In genomic region chr11:33700425-33701271, GRCh38 we compare ENCODE assay signal across 8 cellular contexts. TPM values are rescaled to one million over a fixed set of nuclear protein-coding genes. Genes with fewer than 3 reads are reported as not detected.
DNase-seq lines count a peak whose midpoint lies in the region; ATAC-seq and TF ChIP-seq lines count a peak whose summit lies in the region.

A gene with protein sequence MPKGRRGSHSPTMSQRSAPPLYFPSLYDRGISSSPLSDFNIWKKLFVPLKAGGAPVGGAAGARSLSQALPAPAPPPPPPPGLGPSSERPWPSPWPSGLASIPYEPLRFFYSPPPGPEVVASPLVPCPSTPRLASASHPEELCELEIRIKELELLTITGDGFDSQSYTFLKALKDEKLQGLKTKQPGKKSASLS (minus strand): TSS chr11:33700826. CDS start chr11:33700740, 86 bp downstream.

- H2AFZ ChIP-seq in GM23338 (peak within 1 kb of the TSS; percentile 98), fibroblast of lung (ENCODE audit: low read length) (no peak within 1 kb of the TSS)

- H3K9me3 ChIP-seq in DOHH2 (ENCODE audit: control insufficient read depth, insufficient read depth, low read length) (no peaks in the 10 kb centered on the region), fibroblast of lung (ENCODE audit: control insufficient read depth, insufficient read depth, low read depth, low read length) (no peaks in the 10 kb centered on the region)
- H3K9me3 ChIP-seq in naive thymus-derived CD4-positive, alpha-beta T cell (ENCODE audit: control insufficient read depth in 2 of 3, low read length in 3 of 3) = no peaks in the 10 kb centered on the region

- no peak within 1 kb of the TSS for H3K27ac ChIP-seq in DOHH2 (ENCODE audit: low read depth, low read length)
- peak within 1 kb of the TSS; percentile 79; the same call in 1 of the 2 replicates for H3K27ac ChIP-seq in GM23338 (ENCODE audit: low read depth)
- peak within 1 kb of the TSS; percentile 80 for H3K27ac ChIP-seq in fibroblast of lung (ENCODE audit: insufficient read depth, low read length)
- H3K27ac ChIP-seq in naive thymus-derived CD4-positive, alpha-beta T cell (ENCODE audit: low read depth, low read length) = no peak within 1 kb of the TSS

- no peaks in the 10 kb centered on the region for H3K36me3 Mint-ChIP-seq in GM23338 (ENCODE audit: low read depth)
- H3K36me3 Mint-ChIP-seq in activated T-helper 17 cell treated with anti-CD3 and anti-CD28 coated beads, Interleukin-2, amount 50 U/mL, for 72 hours (ENCODE audit: low read depth) = no peaks in the 10 kb centered on the region
- H3K36me3 Mint-ChIP-seq in naive thymus-derived CD4-positive, alpha-beta T cell = no peaks in the 10 kb centered on the region
- H3K36me3 Mint-ChIP-seq in stimulated activated effector memory CD8-positive, alpha-beta T cell treated with anti-CD3 and anti-CD28 coated beads, Interleukin-12 subunit alpha, Interleukin-12 subunit beta, amount 100 ng/mL, for 72 hours = peaks cover 5% of the 10 kb centered on the region

- H3K4me1 ChIP-seq in DOHH2 (ENCODE audit: control insufficient read depth, low read length) (peaks cover 15% of the 10 kb centered on the region), GM23338 (ENCODE audit: insufficient read depth) (peaks cover 25% of the 10 kb centered on the region), fibroblast of lung (ENCODE audit: control insufficient read depth, extremely low read depth, insufficient read depth, low read length) (peaks cover 25% of the 10 kb centered on the region)
- peaks cover 9 to 13% of the 10 kb centered on the region in 2 donors for H3K4me1 ChIP-seq in naive thymus-derived CD4-positive, alpha-beta T cell (ENCODE audit: control insufficient read depth in 2 of 2, insufficient read depth in 2 of 2, low read length in 2 of 2)

- peaks cover 31% of the 10 kb centered on the region; the same call in 2 of the 3 replicates for H3K4me1 Mint-ChIP-seq in GM23338
- peaks cover 4% of the 10 kb centered on the region for H3K4me1 Mint-ChIP-seq in activated T-helper 17 cell treated with anti-CD3 and anti-CD28 coated beads, Interleukin-2, amount 50 U/mL, for 72 hours
- H3K4me1 Mint-ChIP-seq in naive thymus-derived CD4-positive, alpha-beta T cell = peaks cover 14 to 27% (median 23%) of the 10 kb centered on the region in 7 donors
- H3K4me1 Mint-ChIP-seq in stimulated activated effector memory CD8-positive, alpha-beta T cell treated with anti-CD3 and anti-CD28 coated beads, Interleukin-12 subunit alpha, Interleukin-12 subunit beta, amount 100 ng/mL, for 72 hours = peaks cover 16% of the 10 kb centered on the region

- H3K4me3 ChIP-seq in DOHH2 (ENCODE audit: low read length) (peak within 1 kb of the TSS; percentile 72), GM23338 (peak within 1 kb of the TSS; percentile 76), fibroblast of lung (replicated peaks in 1 of 4; ENCODE audit: control extremely low read depth in 1 of 4, insufficient read depth in 1 of 4, low read depth in 3 of 4, low read length in 4 of 4) (peak within 1 kb of the TSS; percentile 14 to 62 (median 40))
- peak within 1 kb of the TSS; percentile 54 for H3K4me3 ChIP-seq in naive thymus-derived CD4-positive, alpha-beta T cell (ENCODE audit: low read length)

- CTCF ChIA-PET in naive thymus-derived CD4-positive, alpha-beta T cell (lab: Charles Lee) = interaction anchor here (1.6 kb wide), 1 partner anchor 42 kb away, joined by 7 read pairs; no protein-coding TSS in a partner anchor

- H3K9me3 Mint-ChIP-seq in GM23338 = no peaks in the 10 kb centered on the region; the same call in 2 of the 3 replicates
- H3K9me3 Mint-ChIP-seq in activated T-helper 17 cell treated with anti-CD3 and anti-CD28 coated beads, Interleukin-2, amount 50 U/mL, for 72 hours = no peaks in the 10 kb centered on the region
- no peaks in the 10 kb centered on the region for H3K9me3 Mint-ChIP-seq in naive thymus-derived CD4-positive, alpha-beta T cell
- H3K9me3 Mint-ChIP-seq in stimulated activated effector memory CD8-positive, alpha-beta T cell treated with anti-CD3 and anti-CD28 coated beads, Interleukin-12 subunit alpha, Interleukin-12 subunit beta, amount 100 ng/mL, for 72 hours = no peaks in the 10 kb centered on the region

- H3K9me2 ChIP-seq in DOHH2 (replicated peaks; ENCODE audit: control insufficient read depth, low read length) (no peaks in the 10 kb centered on the region), GM23338 (ENCODE audit: insufficient read depth) (0 out of 2 replicates have a peak, but pooled peaks cover 4% of the 10 kb centered on the region)

- no peaks in the 10 kb centered on the region for H3K36me3 ChIP-seq in DOHH2 (ENCODE audit: control insufficient read depth, low read length)
- no peaks in the 10 kb centered on the region for H3K36me3 ChIP-seq in GM23338 (ENCODE audit: insufficient read depth)
- H3K36me3 ChIP-seq in fibroblast of lung (ENCODE audit: control insufficient read depth, insufficient read depth, low read length) = peaks cover 2% of the 10 kb centered on the region
- no peaks in the 10 kb centered on the region for H3K36me3 ChIP-seq in naive thymus-derived CD4-positive, alpha-beta T cell (ENCODE audit: control insufficient read depth in 2 of 3, insufficient read depth in 3 of 3, low read length in 3 of 3)

- H3K4me3 Mint-ChIP-seq in GM23338 = peak within 1 kb of the TSS; percentile 81
- H3K4me3 Mint-ChIP-seq in activated T-helper 17 cell treated with anti-CD3 and anti-CD28 coated beads, Interleukin-2, amount 50 U/mL, for 72 hours = peak within 1 kb of the TSS; percentile 85
- peak within 1 kb of the TSS; percentile 84 to 96 (median 92) for H3K4me3 Mint-ChIP-seq in naive thymus-derived CD4-positive, alpha-beta T cell
- peak within 1 kb of the TSS; percentile 76 for H3K4me3 Mint-ChIP-seq in stimulated activated effector memory CD8-positive, alpha-beta T cell treated with anti-CD3 and anti-CD28 coated beads, Interleukin-12 subunit alpha, Interleukin-12 subunit beta, amount 100 ng/mL, for 72 hours

- DNase-seq in GM23338 (ENCODE audit: low spot score) = peak; percentile 98
- peak; percentile 81 to 83 for DNase-seq in Kasumi-1 (lab: John Stamatoyannopoulos, UW)
- DNase-seq in RPMI7951 (ENCODE audit: low read depth) = peak; percentile 89
- peak; percentile 92 to 93 for DNase-seq in fibroblast of lung (ENCODE audit: low read depth in 2 of 2)
- peak; percentile 88 to 98 (median 95) for DNase-seq in naive thymus-derived CD4-positive, alpha-beta T cell
- peak; percentile 98 for DNase-seq in stimulated activated effector memory CD8-positive, alpha-beta T cell treated with anti-CD3 and anti-CD28 coated beads, Interleukin-12 subunit alpha, Interleukin-12 subunit beta, amount 100 ng/mL, for 72 hours (ENCODE audit: low spot score in 2 of 2)

- peak within 1 kb of the TSS; percentile 65; the same call in 1 of the 2 replicates for H3K27ac Mint-ChIP-seq in GM23338
- H3K27ac Mint-ChIP-seq in activated T-helper 17 cell treated with anti-CD3 and anti-CD28 coated beads, Interleukin-2, amount 50 U/mL, for 72 hours = peak within 1 kb of the TSS; percentile 51
- H3K27ac Mint-ChIP-seq in naive thymus-derived CD4-positive, alpha-beta T cell = peak within 1 kb of the TSS; percentile 61 to 84 (median 76)
- peak within 1 kb of the TSS; percentile 48 for H3K27ac Mint-ChIP-seq in stimulated activated effector memory CD8-positive, alpha-beta T cell treated with anti-CD3 and anti-CD28 coated beads, Interleukin-12 subunit alpha, Interleukin-12 subunit beta, amount 100 ng/mL, for 72 hours

- H3F3A ChIP-seq in DOHH2 (ENCODE audit: control insufficient read depth, insufficient read depth) = no peaks in the 10 kb centered on the region
- no peaks in the 10 kb centered on the region for H3F3A ChIP-seq in GM23338 (replicated peaks; ENCODE audit: low read depth)

- no peak for TF ChIP-seq CTCF in DOHH2 (IDR thresholded peaks at IDR 0.05; ENCODE audit: low read depth, low read length, poor library complexity, severe bottlenecking)
- TF ChIP-seq CTCF in GM23338 (conservative IDR thresholded peaks at IDR 0.05; ENCODE audit: low read depth in 2 of 2) = no peak
- no peak for TF ChIP-seq CTCF in fibroblast of lung (conservative IDR thresholded peaks at IDR 0.05 in 1 of 2, IDR thresholded peaks at IDR 0.05 in 1 of 2; ENCODE audit: low read depth in 1 of 2, low read length in 2 of 2)

- peak; percentile 85 for ATAC-seq in GM23338
- peak; percentile 94 for ATAC-seq in activated T-helper 17 cell treated with anti-CD3 and anti-CD28 coated beads, Interleukin-2, amount 50 U/mL, for 72 hours (replicated peaks)
- peak; percentile 99 for ATAC-seq in naive thymus-derived CD4-positive, alpha-beta T cell
- ATAC-seq in stimulated activated effector memory CD8-positive, alpha-beta T cell treated with anti-CD3 and anti-CD28 coated beads, Interleukin-12 subunit alpha, Interleukin-12 subunit beta, amount 100 ng/mL, for 72 hours = peak; percentile 93

- intact Hi-C loops in naive thymus-derived CD4-positive, alpha-beta T cell (cut with micrococcal nuclease) = loop anchor here (1.0 to 10.0 kb wide), 18 partner anchors 36 to 1962 kb away; partner anchors contain the start of genes CAT (in 2 of the 2), CD59 (in 2 of the 2), CSTF3 (in 2 of the 2) and EIF3M (in 2 of the 2)

- peak within 1 kb of the TSS; percentile 74 for H3K9ac ChIP-seq in fibroblast of lung (ENCODE audit: insufficient read depth, low read length)

- POLR2A ChIA-PET in naive thymus-derived CD4-positive, alpha-beta T cell (lab: Charles Lee) = interaction anchor here (0.7 to 1.2 kb wide), 2 partner anchors 35 to 36 kb away, joined by 3 to 9 read pairs; partner anchors contain the start of gene CD59

- H3K27me3 Mint-ChIP-seq in GM23338 (ENCODE audit: insufficient read depth, low read depth, poor library complexity) = peaks cover 12% of the 10 kb centered on the region
- peaks cover 22% of the 10 kb centered on the region for H3K27me3 Mint-ChIP-seq in activated T-helper 17 cell treated with anti-CD3 and anti-CD28 coated beads, Interleukin-2, amount 50 U/mL, for 72 hours
- H3K27me3 Mint-ChIP-seq in naive thymus-derived CD4-positive, alpha-beta T cell = peaks cover 0 to 31% (median 5%) of the 10 kb centered on the region in 5 donors

- H3K4me2 ChIP-seq in DOHH2 (ENCODE audit: low read length) (peak within 1 kb of the TSS; percentile 72), GM23338 (peak within 1 kb of the TSS; percentile 84), fibroblast of lung (ENCODE audit: extremely low read depth, insufficient read depth, low read length) (peak within 1 kb of the TSS; percentile 78)

- H3K79me2 ChIP-seq in DOHH2 (ENCODE audit: control insufficient read depth, low read length) = no peaks in the 10 kb centered on the region
- H3K79me2 ChIP-seq in GM23338 (replicated peaks; ENCODE audit: insufficient read depth) = no peaks in the 10 kb centered on the region
- H3K79me2 ChIP-seq in fibroblast of lung (ENCODE audit: control insufficient read depth, insufficient read depth, low read length) = no peaks in the 10 kb centered on the region

- H4K20me1 ChIP-seq in DOHH2 (ENCODE audit: control insufficient read depth, insufficient read depth, low read depth, low read length) = no peaks in the 10 kb centered on the region
- H4K20me1 ChIP-seq in GM23338 (replicated peaks; ENCODE audit: insufficient read depth) = no peaks in the 10 kb centered on the region
- H4K20me1 ChIP-seq in fibroblast of lung (ENCODE audit: control insufficient read depth, extremely low read depth, insufficient read depth, low read length) = no peaks in the 10 kb centered on the region

- H3K27me3 ChIP-seq in DOHH2 (ENCODE audit: control insufficient read depth, low read length) (peaks cover 41% of the 10 kb centered on the region), GM23338 (ENCODE audit: insufficient read depth) (peaks cover 10% of the 10 kb centered on the region), fibroblast of lung (ENCODE audit: control insufficient read depth, insufficient read depth, low read length) (no peaks in the 10 kb centered on the region)
- no peaks in the 10 kb centered on the region for H3K27me3 ChIP-seq in naive thymus-derived CD4-positive, alpha-beta T cell (ENCODE audit: control insufficient read depth in 2 of 2, insufficient read depth in 2 of 2, low read length in 2 of 2)

RNA-seq across cellular contexts. Expression of the gene that starts here (rescaled TPM):
- total RNA-seq in GM23338 (2014; rRNA removed; shearing (Covaris generic)) = not detected in 2 replicates
- polyA plus RNA-seq in GM23338 (2016; fragmentation: Nextera tagmentation; extraction: Ambion mirVana) = not detected in 2 replicates
- not detected in 2 replicates for total RNA-seq in RPMI7951 (2014; rRNA removed; shearing (Covaris generic))
- not detected for total RNA-seq in activated T-helper 17 cell treated with anti-CD3 and anti-CD28 coated beads, Interleukin-2, amount 50 U/mL, for 72 hours
- not detected in 2 replicates for total RNA-seq in fibroblast of lung
- polyA plus RNA-seq in fibroblast of lung = 0.12 TPM in 1 of 2 replicates, not detected in the other
- polyA plus RNA-seq in fibroblast of lung (2012) = not detected in 2 replicates
- polyA minus RNA-seq in fibroblast of lung (ENCODE audit: low replicate concordance) = not detected in 2 replicates
- not detected for total RNA-seq in naive thymus-derived CD4-positive, alpha-beta T cell
- not detected for polyA plus RNA-seq in naive thymus-derived CD4-positive, alpha-beta T cell

Comparison
In these comparisons a context has a peak if more than half of its experiments do, and no peak if none do; other contexts are left out.
1. Peak in DNase-seq, ATAC-seq, H3K4me3 ChIP-seq, H3K27ac ChIP-seq and H3K4me2 ChIP-seq in GM23338; RNA of the gene not detected or under 1 TPM.
2. Peak in DNase-seq in RPMI7951; RNA of the gene not detected or under 1 TPM.
3. Peak in ATAC-seq in activated T-helper 17 cell treated with anti-CD3 and anti-CD28 coated beads, Interleukin-2, amount 50 U/mL, for 72 hours; RNA of the gene not detected or under 1 TPM.
4. Peak in DNase-seq, H3K4me3 ChIP-seq, H3K27ac ChIP-seq, H3K9ac ChIP-seq and H3K4me2 ChIP-seq in fibroblast of lung; RNA of the gene not detected or under 1 TPM.
5. Peak in DNase-seq, ATAC-seq and H3K4me3 ChIP-seq in naive thymus-derived CD4-positive, alpha-beta T cell; RNA of the gene not detected or under 1 TPM.